Comparison of ENCODE assay signal across 8 cellular contexts in genomic region chr10:119595715-119596515, GRCh38. TPM values are rescaled to one million over a fixed set of nuclear protein-coding genes. Genes with fewer than 3 reads are reported as not detected.
DNase-seq lines count a peak whose midpoint lies in the region; ATAC-seq lines count a peak whose summit lies in the region.

No MANE protein-coding gene starts in this region.

- H3K9ac ChIP-seq in HUES48 (ENCODE audit: low read depth, low read length), result peak overlapping the region; percentile 87

- H3K27me3 ChIP-seq in HUES48 (ENCODE audit: control insufficient read depth, insufficient read depth, low read length), result no peaks in the 10 kb centered on the region

- H3K27ac ChIP-seq in HUES48 (ENCODE audit: low read depth, low read length), result peak overlapping the region; percentile 99
- H3K27ac ChIP-seq in caudate nucleus (ENCODE audit: low read depth, low read length), result peak overlapping the region; percentile 98

- peaks cover 23% of the 10 kb centered on the region for H3K36me3 ChIP-seq in HUES48 (ENCODE audit: control insufficient read depth, insufficient read depth, low read length)

- H3K9me3 ChIP-seq in HUES48 (ENCODE audit: control insufficient read depth, insufficient read depth, low read length), result no peaks in the 10 kb centered on the region

- intact Hi-C loops in left colon (cut with DNase I, micrococcal nuclease), result no loop called here

- in situ Hi-C loops in ACHN (cut with HindIII; ENCODE audit: low pct_ligation_motif_present, low pct_unique_long_range_greater_than_20kb, low sequenced_read_pairs), result no loop called here

- H3K4me3 ChIP-seq in HUES48 (ENCODE audit: low read depth, low read length), result peak overlapping the region; percentile 93

- ATAC-seq in GM19025 (IDR thresholded peaks at IDR 0.05; ENCODE audit: low read depth, unreplicated experiment) (peak; percentile 0), left colon (peak; percentile 42)

- DNase-seq in ACHN (peak; percentile 39), caudate nucleus (lab: John Stamatoyannopoulos, UW) (peak in 33 of 61 donors; percentile 13 to 73 (median 46)), left colon (peak; percentile 45 to 59), SW 1271 (lab: John Stamatoyannopoulos, UW) (no peak)
- peak; percentile 17 to 50 (median 30) for DNase-seq in activated CD4-positive, CD25-positive, alpha-beta regulatory T cell (lab: John Stamatoyannopoulos, UW)
- peak; percentile 62 for DNase-seq in stimulated activated CD4-positive, alpha-beta T cell treated with anti-CD3 and anti-CD28 coated beads, Interleukin-2, amount 100 ng/mL, for 4 hours (ENCODE audit: low read depth)

- peaks cover 34% of the 10 kb centered on the region for H3K4me1 ChIP-seq in HUES48 (ENCODE audit: control insufficient read depth, insufficient read depth, low read length)

RNA-seq across cellular contexts. Expression of gene TIAL1, which starts 0.8 kb away (rescaled TPM):
- 10 to 100 TPM; 92.8 to 97.0 TPM for total RNA-seq in left colon

RNA-seq across cellular contexts. Expression of gene RGS10, which starts 53.4 kb away (rescaled TPM):
- total RNA-seq in left colon, result 10 to 100 TPM in 1 of 2 donors, 1 to 10 TPM in 1; 8.9 to 28.9 TPM

RNA-seq across cellular contexts. Expression of gene BAG3, which starts 55.3 kb away (rescaled TPM):
- total RNA-seq in left colon, result 10 to 100 TPM; 26.4 to 26.9 TPM

Comparison
In these comparisons a context has a peak if more than half of its experiments do, and no peak if none do; other contexts are left out.
1. DNase-seq: peak in ACHN (single experiment), activated CD4-positive, CD25-positive, alpha-beta regulatory T cell (4 of 4), caudate nucleus (33 of 61), left colon (2 of 2) and stimulated activated CD4-positive, alpha-beta T cell treated with anti-CD3 and anti-CD28 coated beads, Interleukin-2, amount 100 ng/mL, for 4 hours (single experiment); none in SW 1271 (0 of 2).